In genomic region chr14:68585690-68586089, GRCh38 we compare ENCODE assay signal across 14 cellular contexts.
DNase-seq lines count a peak whose midpoint lies in the region; TF ChIP-seq lines count a peak whose summit lies in the region.
"Had no signal": no experiment of that assay in that cellular context is flagged by ENCODE, and none has a peak within 500 bp of the region (broad histone marks: within the 10 kb centered on the region; RNA-seq: fewer than 3 reads in every experiment).

No MANE protein-coding gene starts in this region.

- H3K9me2 ChIP-seq in hepatocyte (replicated peaks; ENCODE audit: insufficient read depth), result no peaks in the 10 kb centered on the region

- DNase-seq in GM03348 (ENCODE audit: low spot score) (peak; percentile 40), astrocyte of the spinal cord (ENCODE audit: low read depth, low spot score) (peak; percentile 56), hepatocyte (ENCODE audit: low spot score) (peak; percentile 71), GF-D8 (lab: John Stamatoyannopoulos, UW) (no peak), ecto neural progenitor cell (ENCODE audit: low spot score) (no peak), NOMO-1 (lab: John Stamatoyannopoulos, UW; ENCODE audit: unreplicated experiment in 2 of 2) (no peak), SIG-M5 treated with dmso at 0.1 percent for 504 hours (lab: John Stamatoyannopoulos, UW; ENCODE audit: unreplicated experiment) (no peak)
- DNase-seq: activated CD8-positive, alpha-beta T cell treated with anti-CD3 and anti-CD28 coated beads for 36 hours; activated naive CD4-positive, alpha-beta T cell treated with Interleukin-2 at 50 U/mL for 16 hours; effector CD4-positive, alpha-beta T cell; NCI-H2081; small intestine had no signal

- 45% methylated on average over 16 of the region's 16 CpGs for WGBS in hepatocyte (ENCODE audit: low lambda C conversion rate, missing lambda C conversion rate)

- peaks cover 60% of the 10 kb centered on the region for H3K4me1 ChIP-seq in hepatocyte (ENCODE audit: insufficient read depth)

- no peaks in the 10 kb centered on the region for H3K79me2 ChIP-seq in hepatocyte

- H4K20me1 ChIP-seq in hepatocyte (ENCODE audit: insufficient read depth, poor library complexity, severe bottlenecking), result no peaks in the 10 kb centered on the region

- peak overlapping the region; percentile 42 for H3K4me2 ChIP-seq in hepatocyte
- H3K4me2 ChIP-seq: KMS-11 had no signal

- H3K36me3 ChIP-seq in hepatocyte (replicated peaks; ENCODE audit: insufficient read depth, low read depth), result no peaks in the 10 kb centered on the region

- in situ Hi-C loops in astrocyte of the spinal cord (cut with HindIII; ENCODE audit: low sequenced_read_pairs), result no loop called here

- H3K27ac ChIP-seq in hepatocyte (peak overlapping the region; percentile 96), skin epidermis (peak overlapping the region in 19 of 21 experiments; percentile 9 to 87 (median 68))
- H3K27ac ChIP-seq: KMS-11 had no signal

- H3K9me3 ChIP-seq in hepatocyte (ENCODE audit: low read depth), result no peaks in the 10 kb centered on the region

- H3K4me3 ChIP-seq in astrocyte of the spinal cord (ENCODE audit: low read depth, low read length), result no peak overlapping the region
- no peak overlapping the region for H3K4me3 ChIP-seq in hepatocyte
- H3K4me3 ChIP-seq in skin epidermis, result no peak overlapping the region

- no peaks in the 10 kb centered on the region for H3K27me3 ChIP-seq in hepatocyte

- H2AFZ ChIP-seq in hepatocyte, result no peak overlapping the region

- no peak for TF ChIP-seq CTCF in astrocyte of the spinal cord (IDR thresholded peaks at IDR 0.05; ENCODE audit: low read depth, low read length)
- no peak for TF ChIP-seq CTCF in hepatocyte (IDR thresholded peaks at IDR 0.05; ENCODE audit: poor library complexity)

Comparison
In these comparisons a context has a peak if more than half of its experiments do, and no peak if none do; other contexts are left out.
1. DNase-seq: peak in GM03348 (single experiment), astrocyte of the spinal cord (single experiment) and hepatocyte (single experiment); none in GF-D8 (single experiment), ecto neural progenitor cell (single experiment), NOMO-1 (0 of 2) and SIG-M5 treated with dmso at 0.1 percent for 504 hours (single experiment).